In genomic region chr20:53899351-53900167, GRCh38 we compare ENCODE assay signal across 9 cellular contexts.
DNase-seq lines count a peak whose midpoint lies in the region; ATAC-seq and TF ChIP-seq lines count a peak whose summit lies in the region.
"Had no signal": no experiment of that assay in that cellular context is flagged by ENCODE, and none has a peak within 500 bp of the region (broad histone marks: within the 10 kb centered on the region; RNA-seq: fewer than 3 reads in every experiment).

No MANE protein-coding gene starts in this region.

- peak overlapping the region; percentile 10 for H3K4me3 Mint-ChIP-seq in activated CD4-positive, alpha-beta T cell treated with anti-CD3 and anti-CD28 coated beads for 36 hours
- H3K4me3 Mint-ChIP-seq in endothelial cell (ENCODE audit: unreplicated experiment) = no peak overlapping the region

- no peaks in the 10 kb centered on the region for H3K27me3 ChIP-seq in effector memory CD4-positive, alpha-beta T cell (replicated peaks; ENCODE audit: control insufficient read depth, insufficient read depth, low read length, poor library complexity, severe bottlenecking)

- no peak overlapping the region for H3K4me3 ChIP-seq in effector memory CD4-positive, alpha-beta T cell (ENCODE audit: insufficient read depth, low read depth, low read length, poor library complexity, severe bottlenecking)

- no peak for TF ChIP-seq CTCF in omental fat pad (IDR thresholded peaks at IDR 0.05)
- TF ChIP-seq CTCF in endothelial cell (IDR thresholded peaks at IDR 0.05; ENCODE audit: unreplicated experiment) = no peak

- CTCF ChIA-PET in activated CD4-positive, alpha-beta T cell treated with anti-CD3 and anti-CD28 coated beads for 36 hours (lab: Charles Lee) = interaction anchor here (0.6 to 4.6 kb wide), 20 partner anchors 8 to 402 kb away, joined by 3 to 44 read pairs (median 4); no protein-coding TSS in a partner anchor

- peaks cover 9% of the 10 kb centered on the region for H3K4me1 ChIP-seq in effector memory CD4-positive, alpha-beta T cell (ENCODE audit: control insufficient read depth, insufficient read depth, low read length, poor library complexity, severe bottlenecking)

- intact Hi-C loops in activated CD4-positive, alpha-beta T cell treated with anti-CD3 and anti-CD28 coated beads for 36 hours (cut with DNase I, micrococcal nuclease) = loop anchor here (1.0 to 10.0 kb wide), 6 partner anchors 14 to 1495 kb away; no protein-coding TSS in a partner anchor

- no peaks in the 10 kb centered on the region for H3K36me3 Mint-ChIP-seq in activated CD4-positive, alpha-beta T cell treated with anti-CD3 and anti-CD28 coated beads for 36 hours (ENCODE audit: low read depth)
- no peaks in the 10 kb centered on the region for H3K36me3 Mint-ChIP-seq in endothelial cell (ENCODE audit: low read depth, unreplicated experiment)

- H3K4me1 Mint-ChIP-seq in activated CD4-positive, alpha-beta T cell treated with anti-CD3 and anti-CD28 coated beads for 36 hours = peaks cover 49% of the 10 kb centered on the region
- peaks cover 41% of the 10 kb centered on the region for H3K4me1 Mint-ChIP-seq in endothelial cell (ENCODE audit: unreplicated experiment)

- H3K9me3 Mint-ChIP-seq in activated CD4-positive, alpha-beta T cell treated with anti-CD3 and anti-CD28 coated beads for 36 hours (ENCODE audit: low read depth) = no peaks in the 10 kb centered on the region
- H3K9me3 Mint-ChIP-seq in endothelial cell (ENCODE audit: unreplicated experiment) = no peaks in the 10 kb centered on the region

- peak; percentile 89 for ATAC-seq in HG03066 (IDR thresholded peaks at IDR 0.05; ENCODE audit: low read depth, unreplicated experiment)
- peak; percentile 92 for ATAC-seq in activated CD4-positive, alpha-beta T cell treated with anti-CD3 and anti-CD28 coated beads for 36 hours
- ATAC-seq in omental fat pad (ENCODE audit: low FRiP score) = peak; percentile 71

- DNase-seq in NCI-H2029 (lab: John Stamatoyannopoulos, UW) (peak; percentile 12), NCI-H2029 treated with DMSO at 0.1 percent for 48 hours (lab: John Stamatoyannopoulos, UW) (no peak), NCI-H510A (lab: John Stamatoyannopoulos, UW) (peak; percentile 94), omental fat pad (ENCODE audit: low spot score) (no peak), endothelial cell (ENCODE audit: low spot score) (no peak)
- DNase-seq in activated CD4-positive, alpha-beta T cell treated with anti-CD3 and anti-CD28 coated beads for 36 hours = peak; percentile 89
- peak; percentile 21 to 51 (median 33) for DNase-seq in effector memory CD4-positive, alpha-beta T cell

- no peaks in the 10 kb centered on the region for H3K9me3 ChIP-seq in effector memory CD4-positive, alpha-beta T cell (ENCODE audit: control insufficient read depth, low read length)

- H3K27ac ChIP-seq in effector memory CD4-positive, alpha-beta T cell (ENCODE audit: insufficient read depth, low read length, poor library complexity, severe bottlenecking) = no peak overlapping the region
- H3K27ac ChIP-seq: 22Rv1 had no signal

- peak overlapping the region; percentile 92 for H3K27ac Mint-ChIP-seq in activated CD4-positive, alpha-beta T cell treated with anti-CD3 and anti-CD28 coated beads for 36 hours
- no peak overlapping the region for H3K27ac Mint-ChIP-seq in endothelial cell (ENCODE audit: unreplicated experiment)

- POLR2A ChIA-PET in activated CD4-positive, alpha-beta T cell treated with anti-CD3 and anti-CD28 coated beads for 36 hours (lab: Charles Lee) = interaction anchor here (0.6 to 1.5 kb wide), 10 partner anchors 10 to 925 kb away, joined by 3 to 6 read pairs (median 4); no protein-coding TSS in a partner anchor

- H3K36me3 ChIP-seq in effector memory CD4-positive, alpha-beta T cell (ENCODE audit: control insufficient read depth, insufficient read depth, low read length) = no peaks in the 10 kb centered on the region

- no peaks in the 10 kb centered on the region for H3K27me3 Mint-ChIP-seq in activated CD4-positive, alpha-beta T cell treated with anti-CD3 and anti-CD28 coated beads for 36 hours
- no peaks in the 10 kb centered on the region for H3K27me3 Mint-ChIP-seq in endothelial cell (ENCODE audit: unreplicated experiment)

Comparison
In these comparisons a context has a peak if more than half of its experiments do, and no peak if none do; other contexts are left out.
1. DNase-seq: peak in NCI-H2029 (single experiment), NCI-H510A (single experiment), activated CD4-positive, alpha-beta T cell treated with anti-CD3 and anti-CD28 coated beads for 36 hours (single experiment) and effector memory CD4-positive, alpha-beta T cell (3 of 3); none in NCI-H2029 treated with DMSO at 0.1 percent for 48 hours (single experiment), omental fat pad (single experiment) and endothelial cell (single experiment).
2. Peak in every context shown above with its lines, with median percentiles within 50 percentile points of each other: ATAC-seq.